In genomic region chr3:38164966-38165721, GRCh38 we compare ENCODE assay signal across 8 cellular contexts. TPM values are rescaled to one million over a fixed set of nuclear protein-coding genes. Genes with fewer than 3 reads are reported as not detected.
DNase-seq lines count a peak whose midpoint lies in the region; ATAC-seq and TF ChIP-seq lines count a peak whose summit lies in the region.

Gene OXSR1, plus strand, starts transcription at chr3:38165537. Its CDS starts 340 bp downstream, at chr3:38165877.

- peak within 1 kb of the TSS; percentile 71 for H3K4me3 ChIP-seq in thymus (ENCODE audit: low read length)

- H3K9me3 ChIP-seq in thymus (ENCODE audit: control insufficient read depth) = no peaks in the 10 kb centered on the region

- DNase-seq in NCI-H1417 (lab: John Stamatoyannopoulos, UW) (peak; percentile 95 to 99 (median 95)), SW 1271 (lab: John Stamatoyannopoulos, UW) (peak; percentile 99 to 100), head of caudate nucleus (peak; percentile 94 to 100 (median 98)), osteocyte (ENCODE audit: extremely low spot score, unreplicated experiment) (peak; percentile 98)
- peak; percentile 90 for DNase-seq in activated naive CD8-positive, alpha-beta T cell treated with anti-CD3 and anti-CD28 coated beads, Interleukin-2, amount 50 U/mL, for 16 hours (ENCODE audit: low read depth, low spot score)

- peak; percentile 89 for ATAC-seq in HG02678 (IDR thresholded peaks at IDR 0.05; ENCODE audit: unreplicated experiment)

- H3K27me3 Mint-ChIP-seq in osteocyte (ENCODE audit: unreplicated experiment) = no peaks in the 10 kb centered on the region

- peak within 1 kb of the TSS; percentile 84 for H3K4me3 Mint-ChIP-seq in osteocyte (ENCODE audit: unreplicated experiment)

- peak within 1 kb of the TSS; percentile 98 for H3K27ac ChIP-seq in thymus (ENCODE audit: low read depth)

- H3K36me3 Mint-ChIP-seq in osteocyte (ENCODE audit: unreplicated experiment) = no peaks in the 10 kb centered on the region

- H3K36me3 ChIP-seq in thymus (ENCODE audit: control insufficient read depth, insufficient read depth) = no peaks in the 10 kb centered on the region

- intact Hi-C loops in head of caudate nucleus (cut with DNase I) = loop anchor here (2.0 kb wide), 1 partner anchor 28 kb away; the partner anchor contains the start of gene ACAA1

- H3K4me1 Mint-ChIP-seq in osteocyte (ENCODE audit: unreplicated experiment) = peaks cover 42% of the 10 kb centered on the region

- H3K4me1 ChIP-seq in thymus (ENCODE audit: control insufficient read depth, insufficient read depth, low read length) = peaks cover 26% of the 10 kb centered on the region

- under 1% methylated on average over 57 of the region's 57 CpGs for WGBS in thymus

- no peak for TF ChIP-seq CTCF in osteocyte (IDR thresholded peaks at IDR 0.05)

- H3K27me3 ChIP-seq in thymus (ENCODE audit: control insufficient read depth, insufficient read depth) = no peaks in the 10 kb centered on the region

- H3K9me3 Mint-ChIP-seq in osteocyte (ENCODE audit: unreplicated experiment) = no peaks in the 10 kb centered on the region

- peak within 1 kb of the TSS; percentile 99 for H3K27ac Mint-ChIP-seq in osteocyte (ENCODE audit: unreplicated experiment)

- peak; percentile 78 for TF ChIP-seq POLR2A in GM10847 (IDR thresholded peaks at IDR 0.05; ENCODE audit: extremely low read depth, insufficient read length)

RNA-seq across cellular contexts. Expression of gene OXSR1, which starts in this region (rescaled TPM):
- total RNA-seq in osteocyte = 55.7 and 57.8 TPM in 2 replicates
- polyA plus RNA-seq in thymus = 23.0 TPM

Comparison
In these comparisons a context has a peak if more than half of its experiments do, and no peak if none do; other contexts are left out.
1. Peak in every context shown above with its lines: DNase-seq, ATAC-seq, H3K4me3 ChIP-seq and H3K27ac ChIP-seq.